5 cellular contexts compared by ENCODE assay signal in the genomic region with DNA sequence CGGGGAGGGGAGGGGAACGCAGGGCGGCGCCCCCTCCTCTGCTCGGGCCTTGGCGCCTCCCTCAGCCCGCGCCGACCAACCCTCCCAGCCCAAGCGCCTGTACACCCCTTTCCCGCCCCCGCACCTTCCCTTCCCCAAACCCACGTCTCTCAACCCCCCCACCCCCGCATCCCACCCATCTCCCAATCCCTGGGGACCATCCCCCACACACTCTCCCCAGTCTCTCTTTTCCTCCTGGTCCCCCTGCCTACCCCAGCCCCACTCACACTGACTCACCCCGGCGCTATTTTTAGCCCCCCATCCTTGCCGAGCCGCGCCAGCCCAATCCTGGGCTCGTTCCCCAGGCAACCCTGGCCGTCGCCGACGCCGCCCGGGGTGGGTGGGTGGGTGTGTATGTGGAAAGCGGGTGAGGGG. TPM values are rescaled to one million over a fixed set of nuclear protein-coding genes. Genes with fewer than 3 reads are reported as not detected.
A peak's percentile ranks its signal among the peaks of the same experiment; 100 is the strongest.
DNase-seq lines count a peak whose midpoint lies in the region; ATAC-seq and TF ChIP-seq lines count a peak whose summit lies in the region.

No MANE protein-coding gene starts in this region.

- ATAC-seq in body of pancreas, result no peak

- H3K27me3 Mint-ChIP-seq in nephron (ENCODE audit: low read depth), result peaks cover 4% of the 10 kb centered on the region

- H3K27ac ChIP-seq in Karpas-422 (ENCODE audit: low read length), result peak overlapping the region; percentile 81
- H3K27ac ChIP-seq in body of pancreas, result peak overlapping the region; percentile 83 to 92 (median 86)

- H3K9me3 ChIP-seq in Karpas-422 (ENCODE audit: low read length) (no peaks in the 10 kb centered on the region), body of pancreas (no peaks in the 10 kb centered on the region)

- H3K4me2 ChIP-seq in Karpas-422 (ENCODE audit: low read depth, low read length, poor library complexity, severe bottlenecking), result peak overlapping the region; percentile 95

- no peaks in the 10 kb centered on the region for H3K36me3 ChIP-seq in Karpas-422 (ENCODE audit: insufficient read depth, low read length)
- no peaks in the 10 kb centered on the region for H3K36me3 ChIP-seq in body of pancreas (replicated peaks in 1 of 2; ENCODE audit: insufficient read depth in 1 of 2, low read depth in 2 of 2)

- H3K9me2 ChIP-seq in Karpas-422 (replicated peaks; ENCODE audit: insufficient read depth, low read length), result no peaks in the 10 kb centered on the region

- no peak overlapping the region for H2AFZ ChIP-seq in Karpas-422 (ENCODE audit: low read length)

- H3K27me3 ChIP-seq in Karpas-422 (ENCODE audit: low read length), result no peaks in the 10 kb centered on the region
- H3K27me3 ChIP-seq in body of pancreas, result no peaks in the 10 kb centered on the region

- TF ChIP-seq POLR2A in body of pancreas (IDR thresholded peaks at IDR 0.05), result no peak

- H3K9ac ChIP-seq in Karpas-422 (ENCODE audit: low read length), result peak overlapping the region; percentile 91

- peak overlapping the region in 1 of 3 experiments; percentile 99 for H3K27ac Mint-ChIP-seq in nephron

- peaks cover 13% of the 10 kb centered on the region for H3K79me2 ChIP-seq in Karpas-422 (ENCODE audit: low read length)

- peaks cover 3% of the 10 kb centered on the region; the same call in 1 of the 2 replicates for H4K20me1 ChIP-seq in Karpas-422 (ENCODE audit: insufficient read depth, low read depth, low read length)

- peaks cover 5% of the 10 kb centered on the region for H3K36me3 Mint-ChIP-seq in nephron (ENCODE audit: low read depth)

- peak overlapping the region; percentile 85 to 92 (median 86) for H3K4me3 Mint-ChIP-seq in nephron

- WGBS in body of pancreas, 2 donors, result 3 to 5% methylated on average over 18 to 25 of the region's 27 CpGs

- intact Hi-C loops in body of pancreas (cut with DNase I), result no loop called here

- peaks cover 42% of the 10 kb centered on the region for H3K4me1 Mint-ChIP-seq in nephron

- no peaks in the 10 kb centered on the region for H3K9me3 Mint-ChIP-seq in nephron

- H3K4me1 ChIP-seq in Karpas-422 (ENCODE audit: low read length) (peaks cover 51% of the 10 kb centered on the region), body of pancreas (peaks cover 80% of the 10 kb centered on the region)

- H3K4me3 ChIP-seq in Karpas-422 (ENCODE audit: low read length) (peak overlapping the region; percentile 89), body of pancreas (peak overlapping the region; percentile 63)

- no peak for TF ChIP-seq CTCF in body of pancreas (IDR thresholded peaks at IDR 0.05)
- no peak for TF ChIP-seq CTCF in nephron (IDR thresholded peaks at IDR 0.05; ENCODE audit: unreplicated experiment in 3 of 3)

- DNase-seq in Karpas-422 (no peak), body of pancreas (no peak), NCI-H2196 (lab: John Stamatoyannopoulos, UW; ENCODE audit: unreplicated experiment) (no peak)
- DNase-seq in activated effector memory CD4-positive, alpha-beta T cell treated with Interleukin-2 at 50 U/mL for 16 hours, result no peak

RNA-seq across cellular contexts. Expression of a gene that starts 11.7 kb away (rescaled TPM):
- total RNA-seq in Karpas-422 (2014; rRNA removed; shearing (Covaris generic); ENCODE audit: low replicate concordance), result 25.0 and 30.6 TPM in 2 replicates
- total RNA-seq in body of pancreas, result 10 to 100 TPM; 40.5 to 61.0 TPM

RNA-seq across cellular contexts. Expression of a gene that starts 21.2 kb away (rescaled TPM):
- total RNA-seq in Karpas-422 (2014; rRNA removed; shearing (Covaris generic); ENCODE audit: low replicate concordance), result 0.25 and 1.2 TPM in 2 replicates
- total RNA-seq in body of pancreas, result under 1 TPM in 1 of 2 donors, not detected in 1; 0.52 TPM

RNA-seq across cellular contexts. Expression of a gene that starts 21.7 kb away (rescaled TPM):
- 66.2 and 102 TPM in 2 replicates for total RNA-seq in Karpas-422 (2014; rRNA removed; shearing (Covaris generic); ENCODE audit: low replicate concordance)
- 10 to 100 TPM in 1 of 2 donors, 1 to 10 TPM in 1; 7.9 to 12.5 TPM for total RNA-seq in body of pancreas

RNA-seq across cellular contexts. Expression of a gene that starts 25.8 kb away (rescaled TPM):
- total RNA-seq in Karpas-422 (2014; rRNA removed; shearing (Covaris generic); ENCODE audit: low replicate concordance), result 36.4 and 53.6 TPM in 2 replicates
- total RNA-seq in body of pancreas, result 10 to 100 TPM; 10.6 to 31.6 TPM

RNA-seq across cellular contexts. Expression of a gene that starts 32.3 kb away (rescaled TPM):
- 18.7 and 30.5 TPM in 2 replicates for total RNA-seq in Karpas-422 (2014; rRNA removed; shearing (Covaris generic); ENCODE audit: low replicate concordance)
- not detected for total RNA-seq in body of pancreas
